Comparison of ENCODE assay signal across 19 cellular contexts in the genomic region with DNA sequence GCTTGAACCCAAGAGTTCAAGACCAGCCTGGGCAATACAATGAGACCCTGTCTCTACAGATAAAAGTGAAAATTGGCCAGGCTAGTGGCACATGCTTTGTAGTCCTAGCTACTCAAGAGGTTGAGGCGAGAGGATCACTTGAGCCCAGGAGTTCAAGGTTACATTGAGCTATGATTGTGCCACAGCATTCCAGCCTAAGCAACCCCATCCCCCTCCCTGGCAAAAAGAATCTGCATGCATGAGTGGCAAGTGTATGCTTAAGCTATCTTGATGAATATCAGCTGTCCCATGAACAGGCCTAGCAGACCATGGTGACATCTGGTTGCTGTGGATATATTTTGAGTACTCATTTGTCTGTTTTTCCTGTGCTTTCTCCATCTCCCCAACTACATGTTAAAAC.
"Had no signal": no experiment of that assay in that cellular context is flagged by ENCODE, and none has a peak within 500 bp of the region (broad histone marks: within the 10 kb centered on the region; RNA-seq: fewer than 3 reads in every experiment).

No MANE protein-coding gene starts in this region.

- H3K27me3 ChIP-seq: colonic mucosa, esophagus squamous epithelium, gastroesophageal sphincter, neural progenitor cell, ovary had no signal

- H3K27ac ChIP-seq: colonic mucosa, esophagus squamous epithelium, gastroesophageal sphincter, left ventricle myocardium inferior, lower lobe of right lung, neural progenitor cell, ovary had no signal

- H2AFZ ChIP-seq: neural progenitor cell had no signal

- H3K4me3 ChIP-seq: colonic mucosa, esophagus squamous epithelium, gastroesophageal sphincter, left ventricle myocardium inferior, lower lobe of right lung, neural progenitor cell, ovary had no signal

- H3K9me3 ChIP-seq: colonic mucosa, esophagus squamous epithelium, gastroesophageal sphincter, left ventricle myocardium inferior, lower lobe of right lung, ovary had no signal

- H3K4me2 ChIP-seq: neural progenitor cell had no signal

- ATAC-seq: gastroesophageal sphincter; lower lobe of right lung; natural killer cell treated with Interleukin-12 subunit alpha and Interleukin-12 subunit beta and Interleukin-15 and Interleukin-18, amount 100 ng/mL, for 72 hours; right cardiac atrium; stimulated activated naive B cell treated with anti-CD40 and anti-IgM and Interleukin-4, amounts not matched to agents 10 μg/mL and 1 μg/mL and 100 μg/mL, for 72 hours had no signal

- H3K9ac ChIP-seq: neural progenitor cell had no signal

- FAIRE-seq: keratinocyte, urothelium cell line had no signal

- H3K36me3 ChIP-seq: colonic mucosa, ovary had no signal

- DNase-seq: colonic mucosa; dermis blood vessel endothelial cell; esophagus squamous epithelium; foreskin fibroblast; glutamatergic neuron; immature natural killer cell; left ventricle myocardium inferior; lower lobe of right lung; nucleus accumbens; ovary; right cardiac atrium; stimulated activated CD4-positive, alpha-beta T cell treated with anti-CD3 and anti-CD28 coated beads, Interleukin-2, amount 100 ng/mL, for 24 hours; stimulated activated CD4-positive, alpha-beta T cell treated with anti-CD3 and anti-CD28 coated beads, Interleukin-4, amount 100 ng/mL, for 4 hours; stimulated activated naive B cell treated with anti-CD40 and anti-IgM and Interleukin-4, amounts not matched to agents 10 μg/mL and 1 μg/mL and 100 μg/mL, for 72 hours had no signal
